Comparison of ENCODE assay signal across 7 cellular contexts in the genomic region with DNA sequence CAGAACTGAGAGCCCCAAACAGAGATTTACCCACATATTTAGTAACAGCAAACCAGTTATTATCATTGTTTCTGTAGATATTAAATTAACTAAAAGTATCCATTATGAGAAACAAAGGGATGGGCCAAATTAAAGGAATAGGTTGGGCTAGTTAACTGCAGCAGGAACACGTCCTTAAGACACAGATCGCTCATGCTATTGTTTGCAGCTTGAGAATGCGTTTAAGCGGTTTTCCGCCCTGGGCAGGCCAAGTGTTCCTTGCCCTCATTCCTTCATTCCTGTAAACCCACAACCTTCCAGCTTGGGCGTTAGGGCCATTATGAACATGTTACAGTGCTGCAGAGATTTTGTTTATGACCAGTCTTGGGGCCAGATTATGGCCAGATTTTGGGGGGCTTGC. TPM values are rescaled to one million over a fixed set of nuclear protein-coding genes. Genes with fewer than 3 reads are reported as not detected.
"Had no signal": no experiment of that assay in that cellular context is flagged by ENCODE, and none has a peak within 500 bp of the region (broad histone marks: within the 10 kb centered on the region; RNA-seq: fewer than 3 reads in every experiment).

No MANE protein-coding gene starts in this region.

RNA-seq across cellular contexts. Expression of a gene that starts 21.4 kb away (rescaled TPM):
- total RNA-seq: LHCN-M2, MCF 10A, NCI-H460, OCI-LY7, Peyer's patch, SJSA1 had no signal
- polyA plus RNA-seq: SK-N-SH had no signal

RNA-seq across cellular contexts. Expression of a gene that starts 25.0 kb away (rescaled TPM):
- total RNA-seq: LHCN-M2, NCI-H460, SJSA1 had no signal
- polyA plus RNA-seq: SK-N-SH had no signal
